In genomic region chr2:236551843-236552542, GRCh38 we compare ENCODE assay signal across 12 cellular contexts. TPM values are rescaled to one million over a fixed set of nuclear protein-coding genes. Genes with fewer than 3 reads are reported as not detected.
A peak's percentile ranks its signal among the peaks of the same experiment; 100 is the strongest.
DNase-seq lines count a peak whose midpoint lies in the region; ATAC-seq, FAIRE-seq and TF ChIP-seq lines count a peak whose summit lies in the region.
"Had no signal": no experiment of that assay in that cellular context is flagged by ENCODE, and none has a peak within 500 bp of the region (broad histone marks: within the 10 kb centered on the region; RNA-seq: fewer than 3 reads in every experiment).

No MANE protein-coding gene starts in this region.

- no peaks in the 10 kb centered on the region for H3K9me2 ChIP-seq in OCI-LY7 (ENCODE audit: insufficient read depth, low read length)

- H3K27ac ChIP-seq in CD8-positive, alpha-beta T cell (ENCODE audit: low read depth, low read length) = no peak overlapping the region
- H3K27ac ChIP-seq in OCI-LY7 (ENCODE audit: low read depth, low read length, poor library complexity, severe bottlenecking) (no peak overlapping the region), kidney (ENCODE audit: low read depth in 2 of 2, low read length in 2 of 2) (no peak overlapping the region)
- H3K27ac ChIP-seq: uterus had no signal

- H3K9me3 ChIP-seq in CD8-positive, alpha-beta T cell (ENCODE audit: low read length) = peaks cover 4% of the 10 kb centered on the region
- H3K9me3 ChIP-seq in OCI-LY7 (ENCODE audit: low read length) (peaks cover 14% of the 10 kb centered on the region; the same call in 1 of the 2 replicates), kidney (ENCODE audit: control insufficient read depth in 1 of 2, low read length in 2 of 2) (peaks cover 0 to 9% of the 10 kb centered on the region in 2 donors)

- H3K27me3 Mint-ChIP-seq in CD8-positive, alpha-beta T cell (ENCODE audit: low read depth) = no peaks in the 10 kb centered on the region

- POLR2A ChIA-PET in CD8-positive, alpha-beta T cell (lab: Charles Lee) = no interaction called here
- POLR2A ChIA-PET in OCI-LY7 (lab: Charles Lee) = no interaction called here

- peaks cover 70% of the 10 kb centered on the region for H3K4me1 ChIP-seq in CD8-positive, alpha-beta T cell (ENCODE audit: insufficient read depth, low read length)
- H3K4me1 ChIP-seq in OCI-LY7 (ENCODE audit: insufficient read depth, low read length, poor library complexity, severe bottlenecking) (peaks cover 51% of the 10 kb centered on the region), kidney (ENCODE audit: control insufficient read depth in 1 of 2, insufficient read depth in 1 of 2, low read depth in 1 of 2, low read length in 2 of 2) (no peaks in the 10 kb centered on the region)
- H3K4me1 ChIP-seq: uterus had no signal

- no peak for DNase-seq in CD8-positive, alpha-beta T cell
- DNase-seq in OCI-LY7 (ENCODE audit: low spot score) = no peak
- peak; percentile 71 for DNase-seq in kidney
- DNase-seq in NOMO-1 treated with dmso at 0.1 percent for 144 hours (lab: John Stamatoyannopoulos, UW; ENCODE audit: unreplicated experiment) = no peak
- DNase-seq in cerebellar nuclear complex (lab: John Stamatoyannopoulos, UW) = no peak
- no peak for DNase-seq in activated CD8-positive, alpha-beta memory T cell treated with anti-CD3 and anti-CD28 coated beads, Interleukin-2, amount 50 U/mL, for 48 hours
- DNase-seq: NCI-H1694, uterus had no signal

- no peak overlapping the region for H3K4me2 ChIP-seq in OCI-LY7 (ENCODE audit: low read length)

- H3K4me3 ChIP-seq in CD8-positive, alpha-beta T cell (ENCODE audit: low read depth, low read length) = no peak overlapping the region
- H3K4me3 ChIP-seq in OCI-LY7 (ENCODE audit: low read depth, low read length, poor library complexity, severe bottlenecking) = no peak overlapping the region
- H3K4me3 ChIP-seq in kidney (ENCODE audit: low read length in 2 of 2) = no peak overlapping the region
- H3K4me3 ChIP-seq: uterus had no signal

- peak overlapping the region; percentile 82 for H3K27ac Mint-ChIP-seq in CD8-positive, alpha-beta T cell

- H3K36me3 ChIP-seq in CD8-positive, alpha-beta T cell (ENCODE audit: insufficient read depth, low read length) = no peaks in the 10 kb centered on the region
- H3K36me3 ChIP-seq in OCI-LY7 (ENCODE audit: insufficient read depth, low read length) = no peaks in the 10 kb centered on the region; the same call in 1 of the 2 replicates
- no peaks in the 10 kb centered on the region for H3K36me3 ChIP-seq in kidney (ENCODE audit: control insufficient read depth in 1 of 2, insufficient read depth in 2 of 2, low read length in 2 of 2)
- H3K36me3 ChIP-seq: uterus had no signal

- CTCF ChIA-PET in CD8-positive, alpha-beta T cell (lab: Charles Lee) = interaction anchor here (1.0 to 1.5 kb wide), 3 partner anchors 14 to 39 kb away, joined by 3 to 7 read pairs (median 3); partner anchors contain the start of gene ACKR3
- CTCF ChIA-PET in OCI-LY7 (lab: Charles Lee; ENCODE audit: unreplicated experiment) = no interaction called here

- FAIRE-seq in kidney (lab: Jason Lieb, UNC) = no peak
- FAIRE-seq: bronchial epithelial cell had no signal

- no TSS peak for BruUV-seq in OCI-LY7 (replicated peaks; lab: Mats Ljungman, UMichigan)

- intact Hi-C loops in CD8-positive, alpha-beta T cell (cut with DNase I, micrococcal nuclease) = no loop called here
- intact Hi-C loops in OCI-LY7 (cut with micrococcal nuclease; ENCODE audit: unreplicated experiment) = no loop called here
- intact Hi-C loops in kidney (cut with DNase I) = no loop called here

- H3K4me3 Mint-ChIP-seq in CD8-positive, alpha-beta T cell = peak overlapping the region; percentile 11

- H4K20me1 ChIP-seq in OCI-LY7 (ENCODE audit: insufficient read depth, low read length) = no peaks in the 10 kb centered on the region

- peak overlapping the region; percentile 45; the same call in 1 of the 2 replicates for H2AFZ ChIP-seq in OCI-LY7 (ENCODE audit: low read length)

- no peaks in the 10 kb centered on the region for H3K27me3 ChIP-seq in CD8-positive, alpha-beta T cell (ENCODE audit: insufficient read depth, low read length)
- H3K27me3 ChIP-seq: uterus had no signal

- peaks cover 13% of the 10 kb centered on the region for H3K9me3 Mint-ChIP-seq in CD8-positive, alpha-beta T cell

- no peak for ATAC-seq in CD8-positive, alpha-beta T cell
- ATAC-seq in GM21381 (IDR thresholded peaks at IDR 0.05; ENCODE audit: unreplicated experiment) (peak; percentile 32), HG02588 (IDR thresholded peaks at IDR 0.05; ENCODE audit: unreplicated experiment) (no peak)

- no peak overlapping the region for H3K9ac ChIP-seq in kidney (ENCODE audit: low read length in 2 of 2)

- TF ChIP-seq CTCF in CD8-positive, alpha-beta T cell (IDR thresholded peaks at IDR 0.05) = no peak
- TF ChIP-seq CTCF in OCI-LY7 (conservative IDR thresholded peaks at IDR 0.05; ENCODE audit: low read length) (no peak), kidney (IDR thresholded peaks at IDR 0.05; ENCODE audit: borderline replicate concordance, extremely low read depth, insufficient read depth) (no peak)

- H3K36me3 Mint-ChIP-seq in CD8-positive, alpha-beta T cell = peaks cover 19% of the 10 kb centered on the region

- no peaks in the 10 kb centered on the region for H3K79me2 ChIP-seq in OCI-LY7 (ENCODE audit: insufficient read depth, low read depth, low read length)

- peaks cover 86% of the 10 kb centered on the region for H3K4me1 Mint-ChIP-seq in CD8-positive, alpha-beta T cell (ENCODE audit: low read depth)

RNA-seq across cellular contexts. Expression of gene ACKR3, which starts 17.6 kb away (rescaled TPM):
- 1 to 10 TPM in 1 of 2 experiments, under 1 TPM in 1; 0.50 to 2.0 TPM for total RNA-seq in CD8-positive, alpha-beta T cell
- total RNA-seq in OCI-LY7 (2014; rRNA removed; shearing (Covaris generic)) = 1.5 and 2.1 TPM in 2 replicates
- total RNA-seq in OCI-LY7 (2022) = 0.33 and 0.46 TPM in 2 replicates
- 8.7 TPM for total RNA-seq in kidney
- 6.9 TPM for polyA plus RNA-seq in kidney (ENCODE audit: insufficient read depth, low read depth, low replicate concordance)
- total RNA-seq: epithelial cell of proximal tubule had no signal
